21 cellular contexts compared by ENCODE assay signal in the genomic region with DNA sequence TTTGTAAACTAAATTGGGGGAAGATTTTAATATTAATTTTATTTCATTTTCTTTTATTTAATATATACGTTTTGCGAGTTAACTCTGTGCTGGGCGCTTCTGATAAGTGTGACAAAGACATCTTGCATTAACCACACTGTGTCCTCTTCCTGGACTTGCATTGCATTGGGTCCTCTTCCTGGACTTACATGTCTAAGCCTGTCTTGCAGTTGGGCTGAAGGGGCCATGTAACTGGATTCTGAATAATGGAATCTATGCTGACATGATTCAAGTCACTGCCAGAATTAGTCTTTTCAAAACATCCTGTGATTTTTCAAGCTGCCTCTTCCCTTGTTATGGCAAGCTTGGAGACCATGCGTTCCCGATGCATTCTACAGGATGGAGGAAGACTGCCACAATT.
"Had no signal": no experiment of that assay in that cellular context is flagged by ENCODE, and none has a peak within 500 bp of the region (broad histone marks: within the 10 kb centered on the region; RNA-seq: fewer than 3 reads in every experiment).

No MANE protein-coding gene starts in this region.

- H3K4me3 ChIP-seq: SJSA1, SK-N-MC had no signal

- H3K27ac ChIP-seq: HL-60, SJSA1, SK-N-MC had no signal

- H3K36me3 Mint-ChIP-seq: T-cell had no signal

- H3K4me1 ChIP-seq: SJSA1 had no signal

- H3K4me1 Mint-ChIP-seq: T-cell had no signal

- H3K9me3 ChIP-seq: SJSA1 had no signal

- H3K27me3 ChIP-seq: SJSA1 had no signal

- H3K36me3 ChIP-seq: SJSA1 had no signal

- DNase-seq: KBM-7, MV-4-11, NCI-H1048, NCI-H1105, NCI-H1417, NCI-H1436 treated with DMSO at 0.1 percent for 48 hours, NCI-H1694, NCI-H187 treated with DMSO at 0.1 percent for 48 hours, NCI-H2029 treated with DMSO at 0.1 percent for 48 hours, NCI-H2171, NCI-H226, NCI-H446 treated with DMSO at 0.1 percent for 48 hours, NCI-H510A treated with DMSO at 0.1 percent for 48 hours, NCI-H526, PC-3, Right ventricle myocardium superior, SIG-M5, T-cell had no signal

- H3K27ac Mint-ChIP-seq: T-cell had no signal

- H3K4me3 Mint-ChIP-seq: T-cell had no signal
